ENCODE assay signal across 14 cellular contexts in the genomic region with DNA sequence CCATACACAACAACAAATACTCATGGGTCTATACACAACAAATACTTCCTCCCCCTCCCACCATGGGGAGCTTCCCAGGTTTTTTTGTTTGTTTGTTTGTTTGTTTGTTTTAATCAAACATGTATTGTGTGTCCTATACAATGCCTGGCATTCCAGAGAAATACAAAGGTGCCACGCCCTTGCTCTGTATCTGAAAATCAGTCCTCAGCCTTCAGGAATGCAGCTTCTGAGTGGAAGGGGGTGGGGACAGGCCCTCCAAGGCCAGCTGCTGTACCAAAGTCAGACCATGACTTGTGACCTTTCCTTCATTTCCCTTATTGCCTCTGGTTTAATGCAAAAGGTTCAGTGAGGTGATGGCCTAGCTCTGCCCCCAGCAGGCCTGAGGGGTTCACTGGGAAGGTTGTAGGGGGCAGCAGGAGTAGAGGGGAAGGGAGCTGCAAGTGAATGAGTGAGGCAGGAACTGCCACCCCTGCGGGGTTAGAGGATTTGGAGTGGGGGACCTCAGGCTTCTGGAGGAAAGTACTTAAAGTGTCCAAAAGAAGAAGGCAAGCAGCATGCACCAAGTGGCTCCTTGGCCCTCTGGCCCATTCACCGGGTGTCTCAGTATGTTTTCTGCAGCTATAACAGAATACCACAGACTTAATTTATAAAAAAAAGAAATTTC.
DNase-seq lines count a peak whose midpoint lies in the region; ATAC-seq and TF ChIP-seq lines count a peak whose summit lies in the region.
"Had no signal": no experiment of that assay in that cellular context is flagged by ENCODE, and none has a peak within 500 bp of the region (broad histone marks: within the 10 kb centered on the region; RNA-seq: fewer than 3 reads in every experiment).

No MANE protein-coding gene starts in this region.

- no peak for ATAC-seq in activated naive CD8-positive, alpha-beta T cell treated with anti-CD3 and anti-CD28 coated beads, Interleukin-2, amount 50 U/mL, for 24 hours
- no peak for ATAC-seq in T-helper 17 cell

- peaks cover 24% of the 10 kb centered on the region for H3K36me3 Mint-ChIP-seq in HFFc6 (ENCODE audit: low read depth)
- H3K36me3 Mint-ChIP-seq in activated naive CD8-positive, alpha-beta T cell treated with anti-CD3 and anti-CD28 coated beads, Interleukin-2, amount 50 U/mL, for 24 hours (ENCODE audit: low read depth): peaks cover 46% of the 10 kb centered on the region
- H3K36me3 Mint-ChIP-seq in nephron (ENCODE audit: low read depth): peaks cover 36% of the 10 kb centered on the region
- H3K36me3 Mint-ChIP-seq in T-helper 17 cell (ENCODE audit: low read depth): peaks cover 2% of the 10 kb centered on the region

- TF ChIP-seq CTCF in HFFc6 (IDR thresholded peaks at IDR 0.05) (no peak), nephron (IDR thresholded peaks at IDR 0.05; ENCODE audit: unreplicated experiment in 3 of 3) (no peak)

- H3K9me3 ChIP-seq in T-helper 17 cell (ENCODE audit: control insufficient read depth, low read length, poor library complexity, severe bottlenecking): no peaks in the 10 kb centered on the region

- no peaks in the 10 kb centered on the region; the same call in 1 of the 2 replicates for H3K27me3 Mint-ChIP-seq in HFFc6 (ENCODE audit: insufficient read depth)
- H3K27me3 Mint-ChIP-seq in activated naive CD8-positive, alpha-beta T cell treated with anti-CD3 and anti-CD28 coated beads, Interleukin-2, amount 50 U/mL, for 24 hours: peaks cover 2% of the 10 kb centered on the region
- H3K27me3 Mint-ChIP-seq in nephron (ENCODE audit: low read depth): no peaks in the 10 kb centered on the region
- H3K27me3 Mint-ChIP-seq in T-helper 17 cell: no peaks in the 10 kb centered on the region
- H3K27me3 Mint-ChIP-seq: CD4-positive, alpha-beta T cell; naive B cell had no signal

- H3K9me3 Mint-ChIP-seq in HFFc6 (no peaks in the 10 kb centered on the region), nephron (no peaks in the 10 kb centered on the region)
- no peaks in the 10 kb centered on the region for H3K9me3 Mint-ChIP-seq in activated naive CD8-positive, alpha-beta T cell treated with anti-CD3 and anti-CD28 coated beads, Interleukin-2, amount 50 U/mL, for 24 hours
- H3K9me3 Mint-ChIP-seq: CD4-positive, alpha-beta T cell; naive B cell had no signal

- H3K4me1 Mint-ChIP-seq in HFFc6 (ENCODE audit: low read depth) (peaks cover 44% of the 10 kb centered on the region), nephron (peaks cover 59% of the 10 kb centered on the region), T-helper 17 cell (peaks cover 29% of the 10 kb centered on the region)
- H3K4me1 Mint-ChIP-seq in activated naive CD8-positive, alpha-beta T cell treated with anti-CD3 and anti-CD28 coated beads, Interleukin-2, amount 50 U/mL, for 24 hours: peaks cover 72% of the 10 kb centered on the region

- peak overlapping the region; percentile 45; the same call in 1 of the 2 replicates for H3K27ac Mint-ChIP-seq in HFFc6
- peak overlapping the region; percentile 54 for H3K27ac Mint-ChIP-seq in activated naive CD8-positive, alpha-beta T cell treated with anti-CD3 and anti-CD28 coated beads, Interleukin-2, amount 50 U/mL, for 24 hours
- peak overlapping the region in 2 of 3 experiments; percentile 55 to 57 for H3K27ac Mint-ChIP-seq in nephron
- no peak overlapping the region for H3K27ac Mint-ChIP-seq in T-helper 17 cell
- H3K27ac Mint-ChIP-seq: CD4-positive, alpha-beta T cell had no signal

- H3K4me3 Mint-ChIP-seq in HFFc6 (no peak overlapping the region; the same call in 1 of the 2 replicates), nephron (no peak overlapping the region), T-helper 17 cell (no peak overlapping the region)
- H3K4me3 Mint-ChIP-seq in activated naive CD8-positive, alpha-beta T cell treated with anti-CD3 and anti-CD28 coated beads, Interleukin-2, amount 50 U/mL, for 24 hours: no peak overlapping the region
- H3K4me3 Mint-ChIP-seq: CD4-positive, alpha-beta T cell; naive B cell had no signal

- DNase-seq in EH (ENCODE audit: low read depth) (peak; percentile 48), HFFc6 (no peak), NCI-H82 treated with DMSO at 0.1 percent for 48 hours (lab: John Stamatoyannopoulos, UW; ENCODE audit: unreplicated experiment) (no peak), T-helper 17 cell (no peak)
- DNase-seq in activated naive CD8-positive, alpha-beta T cell treated with anti-CD3 and anti-CD28 coated beads, Interleukin-2, amount 50 U/mL, for 24 hours: no peak
- DNase-seq in central memory CD4-positive, alpha-beta T cell: no peak
- DNase-seq: CD4-positive, alpha-beta T cell; kidney glomerular epithelial cell; naive B cell; NCI-H1694 treated with DMSO at 0.1 percent for 48 hours; NCI-H748 treated with DMSO at 0.1 percent for 48 hours; retina; SHP77 had no signal
